Comparison of ENCODE assay signal across 11 cellular contexts in genomic region chr6:8108031-8108660, GRCh38. TPM values are rescaled to one million over a fixed set of nuclear protein-coding genes. Genes with fewer than 3 reads are reported as not detected.
DNase-seq lines count a peak whose midpoint lies in the region; ATAC-seq, FAIRE-seq and TF ChIP-seq lines count a peak whose summit lies in the region.
"Had no signal": no experiment of that assay in that cellular context is flagged by ENCODE, and none has a peak within 500 bp of the region (broad histone marks: within the 10 kb centered on the region; RNA-seq: fewer than 3 reads in every experiment).

No MANE protein-coding gene starts in this region.

- H3K27ac ChIP-seq in H1 (ENCODE audit: low read depth, low read length) (no peak overlapping the region), neuronal stem cell (replicated peaks; ENCODE audit: low read length) (no peak overlapping the region), small intestine (ENCODE audit: low read depth in 1 of 2, low read length in 1 of 2) (no peak overlapping the region)
- H3K27ac ChIP-seq in naive thymus-derived CD4-positive, alpha-beta T cell (ENCODE audit: low read depth, low read length): no peak overlapping the region

- intact Hi-C loops in Calu3 (cut with micrococcal nuclease; ENCODE audit: unreplicated experiment): no loop called here
- intact Hi-C loops in naive thymus-derived CD4-positive, alpha-beta T cell (cut with micrococcal nuclease): no loop called here

- no peaks in the 10 kb centered on the region for H3K9me3 ChIP-seq in H1 (ENCODE audit: insufficient read depth in 2 of 2, low read depth in 1 of 2, low read length in 1 of 2)
- H3K9me3 ChIP-seq in neuronal stem cell (replicated peaks in 1 of 2; ENCODE audit: control insufficient read depth in 2 of 2, insufficient read depth in 1 of 2, low read depth in 1 of 2, low read length in 2 of 2): no peaks in the 10 kb centered on the region
- H3K9me3 ChIP-seq in naive thymus-derived CD4-positive, alpha-beta T cell (ENCODE audit: control insufficient read depth in 2 of 3, low read length in 3 of 3): no peaks in the 10 kb centered on the region
- no peaks in the 10 kb centered on the region for H3K9me3 ChIP-seq in small intestine (ENCODE audit: control insufficient read depth, low read depth)

- no peak overlapping the region for H3K56ac ChIP-seq in H1 (replicated peaks; ENCODE audit: insufficient read length, low read depth, low read length)

- no peak overlapping the region for H2AK5ac ChIP-seq in H1 (ENCODE audit: low read depth, low read length)
- no peak overlapping the region for H2AK5ac ChIP-seq in neuronal stem cell (ENCODE audit: low read depth, low read length)

- no peaks in the 10 kb centered on the region for H3K23me2 ChIP-seq in H1 (ENCODE audit: low read depth, low read length)

- H3K14ac ChIP-seq in H1 (ENCODE audit: insufficient read length) (no peak overlapping the region), neuronal stem cell (ENCODE audit: low read length) (no peak overlapping the region)

- no peak overlapping the region for H2BK5ac ChIP-seq in H1 (ENCODE audit: low read depth, low read length)
- no peak overlapping the region for H2BK5ac ChIP-seq in neuronal stem cell (ENCODE audit: low read length)

- H4K91ac ChIP-seq in H1 (replicated peaks; ENCODE audit: insufficient read length, low read length): no peak overlapping the region
- H4K91ac ChIP-seq in neuronal stem cell (ENCODE audit: low read depth, low read length, poor library complexity): no peak overlapping the region

- H3K4ac ChIP-seq in H1 (replicated peaks; ENCODE audit: insufficient read length, low read depth, low read length): no peak overlapping the region
- no peak overlapping the region for H3K4ac ChIP-seq in neuronal stem cell (ENCODE audit: low read length)

- no peak for ATAC-seq in naive thymus-derived CD4-positive, alpha-beta T cell

- H2AFZ ChIP-seq in H1 (ENCODE audit: low read length): no peak overlapping the region
- H2AFZ ChIP-seq in neuronal stem cell (ENCODE audit: low read length): peak overlapping the region; percentile 46

- no peaks in the 10 kb centered on the region for H3K79me2 ChIP-seq in H1 (ENCODE audit: control insufficient read depth in 1 of 2, insufficient read depth in 2 of 2, low read length in 2 of 2)

- peak overlapping the region; percentile 69 for H3K27ac Mint-ChIP-seq in Calu3 (ENCODE audit: unreplicated experiment)
- no peak overlapping the region for H3K27ac Mint-ChIP-seq in naive thymus-derived CD4-positive, alpha-beta T cell
- H3K27ac Mint-ChIP-seq: activated T-cell treated with anti-CD3 and anti-CD28 coated beads, Interleukin-2, amount 50 U/mL, for 24 hours had no signal

- TF ChIP-seq CTCF in Calu3 (IDR thresholded peaks at IDR 0.05; ENCODE audit: unreplicated experiment): no peak
- no peak for TF ChIP-seq CTCF in H1 (IDR thresholded peaks at IDR 0.05; ENCODE audit: control extremely low read depth in 1 of 3, insufficient read depth in 1 of 3, low read depth in 1 of 3, low read length in 3 of 3)

- no peak for TF ChIP-seq EP300 in H1 (IDR thresholded peaks at IDR 0.05; ENCODE audit: borderline replicate concordance in 1 of 2, low read depth in 2 of 2, low read length in 2 of 2)

- H3K4me1 ChIP-seq in H1 (replicated peaks in 1 of 4; ENCODE audit: control insufficient read depth in 3 of 4, insufficient read depth in 4 of 4, low read length in 3 of 4) (no peaks in the 10 kb centered on the region), neuronal stem cell (ENCODE audit: control insufficient read depth in 2 of 2, insufficient read depth in 1 of 2, low read depth in 1 of 2, low read length in 2 of 2) (peaks cover 0 to 4% of the 10 kb centered on the region in 2 donors), small intestine (ENCODE audit: control insufficient read depth in 2 of 2, insufficient read depth in 1 of 2, low read depth in 1 of 2, low read length in 1 of 2) (no peaks in the 10 kb centered on the region)
- H3K4me1 ChIP-seq in naive thymus-derived CD4-positive, alpha-beta T cell (ENCODE audit: control insufficient read depth in 2 of 2, insufficient read depth in 2 of 2, low read length in 2 of 2): no peaks in the 10 kb centered on the region

- H3K79me1 ChIP-seq in H1 (ENCODE audit: low read depth, low read length): no peaks in the 10 kb centered on the region
- no peaks in the 10 kb centered on the region for H3K79me1 ChIP-seq in neuronal stem cell (ENCODE audit: low read depth, low read length)

- no peak overlapping the region for H2BK20ac ChIP-seq in H1 (ENCODE audit: low read length)

- peaks cover 2% of the 10 kb centered on the region for H3K9me3 Mint-ChIP-seq in Calu3 (ENCODE audit: low read depth, unreplicated experiment)
- H3K9me3 Mint-ChIP-seq in naive thymus-derived CD4-positive, alpha-beta T cell: peaks cover 0 to 4% (median 0%) of the 10 kb centered on the region in 11 donors
- H3K9me3 Mint-ChIP-seq: activated T-cell treated with anti-CD3 and anti-CD28 coated beads, Interleukin-2, amount 50 U/mL, for 24 hours had no signal

- DNase-seq in Calu3 (peak; percentile 29), H1 (ENCODE audit: low read depth in 1 of 2, low spot score in 2 of 2) (no peak), neuronal stem cell (ENCODE audit: low spot score) (no peak), small intestine (no peak), KG1 (lab: John Stamatoyannopoulos, UW) (no peak)
- no peak for DNase-seq in stimulated activated CD4-positive, alpha-beta T cell treated with anti-CD3 and anti-CD28 coated beads, Interleukin-1b, Interleukin-23, amount 100 ng/mL, for 48 hours
- DNase-seq in naive thymus-derived CD4-positive, alpha-beta T cell: no peak
- DNase-seq: activated T-cell treated with anti-CD3 and anti-CD28 coated beads, Interleukin-2, amount 50 U/mL, for 24 hours; NCI-H2081 had no signal

- no peak overlapping the region for H4K8ac ChIP-seq in H1 (ENCODE audit: extremely low read depth, insufficient read depth, low read length)
- H4K8ac ChIP-seq in neuronal stem cell (ENCODE audit: low read depth, low read length): no peak overlapping the region

- no peaks in the 10 kb centered on the region for H4K20me1 ChIP-seq in H1 (replicated peaks in 1 of 2; ENCODE audit: control insufficient read depth in 1 of 2, insufficient read depth in 2 of 2, low read length in 2 of 2)

- H3K18ac ChIP-seq in H1 (ENCODE audit: extremely low read depth, low read length) (no peak overlapping the region), neuronal stem cell (ENCODE audit: low read length) (no peak overlapping the region)

- H3K4me1 Mint-ChIP-seq in Calu3 (ENCODE audit: low read depth, unreplicated experiment): peaks cover 18% of the 10 kb centered on the region
- H3K4me1 Mint-ChIP-seq in naive thymus-derived CD4-positive, alpha-beta T cell: peaks cover 0 to 1% (median 0%) of the 10 kb centered on the region in 7 donors

- no peak for TF ChIP-seq RAD21 in H1 (IDR thresholded peaks at IDR 0.05 in 1 of 2, conservative IDR thresholded peaks at IDR 0.05 in 1 of 2; ENCODE audit: low read depth in 2 of 2, low read length in 2 of 2)

- H2BK120ac ChIP-seq in H1 (replicated peaks; ENCODE audit: low read depth, low read length): no peak overlapping the region
- no peak overlapping the region for H2BK120ac ChIP-seq in neuronal stem cell (ENCODE audit: low read depth, low read length)

- POLR2A ChIA-PET in H1 (lab: Charles Lee; ENCODE audit: partially characterized antibody): no interaction called here
- POLR2A ChIA-PET in naive thymus-derived CD4-positive, alpha-beta T cell (lab: Charles Lee): no interaction called here

- H3K36me3 Mint-ChIP-seq in Calu3 (ENCODE audit: insufficient read depth, unreplicated experiment): peaks cover 17% of the 10 kb centered on the region
- H3K36me3 Mint-ChIP-seq in naive thymus-derived CD4-positive, alpha-beta T cell: peaks cover 0 to 8% (median 0%) of the 10 kb centered on the region in 5 donors

- H4K5ac ChIP-seq in H1 (ENCODE audit: insufficient read length, low read depth, low read length): no peak overlapping the region

- H3K9ac ChIP-seq in H1 (replicated peaks in 1 of 4; ENCODE audit: extremely low read depth in 1 of 4, low read depth in 3 of 4, low read length in 3 of 4) (no peak overlapping the region), neuronal stem cell (ENCODE audit: low read depth, low read length, poor library complexity) (no peak overlapping the region)

- no TSS peak for BruUV-seq in Calu3 (replicated peaks; lab: Mats Ljungman, UMichigan)

- H3K4me2 ChIP-seq in H1 (ENCODE audit: insufficient read depth in 1 of 2, low read depth in 2 of 2, low read length in 2 of 2) (no peak overlapping the region), neuronal stem cell (ENCODE audit: insufficient read depth, low read length, poor library complexity, severe bottlenecking) (no peak overlapping the region)

- H3K36me3 ChIP-seq in H1 (ENCODE audit: control insufficient read depth in 2 of 4, insufficient read depth in 4 of 4, low read length in 3 of 4) (no peaks in the 10 kb centered on the region), neuronal stem cell (replicated peaks in 1 of 2; ENCODE audit: control insufficient read depth in 2 of 2, insufficient read depth in 2 of 2, low read length in 2 of 2) (no peaks in the 10 kb centered on the region), small intestine (ENCODE audit: control insufficient read depth in 2 of 2, insufficient read depth in 2 of 2, low read length in 2 of 2) (no peaks in the 10 kb centered on the region)
- no peaks in the 10 kb centered on the region for H3K36me3 ChIP-seq in naive thymus-derived CD4-positive, alpha-beta T cell (ENCODE audit: control insufficient read depth in 2 of 3, insufficient read depth in 3 of 3, low read length in 3 of 3)

- WGBS in H1 (ENCODE audit: extremely low coverage in 1 of 2, insufficient coverage in 1 of 2, insufficient read length in 1 of 2, insufficient replicate concordance in 2 of 2, low coverage in 1 of 2, low lambda C conversion rate in 2 of 2, missing lambda C conversion rate in 1 of 2), 2 experiments: 88% methylated on average over 4 of the region's 4 CpGs; no CpG with 5 or more reads in 1 of the 2 experiments
- WGBS in neuronal stem cell (ENCODE audit: extremely low coverage in 2 of 2, insufficient read length in 2 of 2, insufficient replicate concordance in 1 of 2), 2 donors: no CpG with 5 or more reads among the region's 4 CpGs
- 64 to 72% (median 68%) methylated on average over 4 of the region's 4 CpGs for whole genome bisulfite sequencing in small intestine, 3 donors

- CTCF ChIA-PET in Calu3 (lab: Charles Lee) (interaction anchor here (0.6 kb wide), 1 partner anchor 172 kb away, joined by 3 read pairs; no protein-coding TSS in a partner anchor), H1 (lab: Charles Lee; ENCODE audit: partially characterized antibody) (no interaction called here)
- CTCF ChIA-PET in naive thymus-derived CD4-positive, alpha-beta T cell (lab: Charles Lee): no interaction called here

- H3K4me3 Mint-ChIP-seq in Calu3 (ENCODE audit: low read depth, unreplicated experiment): peak overlapping the region; percentile 33
- H3K4me3 Mint-ChIP-seq in naive thymus-derived CD4-positive, alpha-beta T cell: no peak overlapping the region
- H3K4me3 Mint-ChIP-seq: activated T-cell treated with anti-CD3 and anti-CD28 coated beads, Interleukin-2, amount 50 U/mL, for 24 hours had no signal

- H3K4me3 ChIP-seq in H1 (ENCODE audit: extremely low read depth in 1 of 4, insufficient read depth in 2 of 4, low read depth in 3 of 4, low read length in 4 of 4): no peak overlapping the region
- no peak overlapping the region for H3K4me3 ChIP-seq in neuronal stem cell (ENCODE audit: low read length in 2 of 2)
- no peak overlapping the region for H3K4me3 ChIP-seq in naive thymus-derived CD4-positive, alpha-beta T cell (ENCODE audit: low read length)
- H3K4me3 ChIP-seq in small intestine (ENCODE audit: low read depth in 1 of 2, low read length in 2 of 2): no peak overlapping the region

- H2BK12ac ChIP-seq in H1 (ENCODE audit: low read depth, low read length) (no peak overlapping the region), neuronal stem cell (ENCODE audit: low read length) (no peak overlapping the region)

- H2BK15ac ChIP-seq in H1 (ENCODE audit: low read length) (0 out of 2 replicates have a peak overlapping the region, but pooled peaks have one; percentile 11), neuronal stem cell (ENCODE audit: low read length) (no peak overlapping the region)

- FAIRE-seq in H1 (lab: Jason Lieb, UNC) (no peak), small intestine (lab: Jason Lieb, UNC) (no peak)
- FAIRE-seq: endometrium had no signal

- H3K27me3 ChIP-seq in H1 (replicated peaks in 1 of 4; ENCODE audit: control insufficient read depth in 3 of 4, extremely low read depth in 1 of 4, insufficient read depth in 3 of 4, low read length in 3 of 4) (no peaks in the 10 kb centered on the region), neuronal stem cell (ENCODE audit: control insufficient read depth in 3 of 3, insufficient read depth in 3 of 3, low read depth in 1 of 3, low read length in 3 of 3) (peaks cover 0 to 11% (median 0%) of the 10 kb centered on the region in 3 experiments), small intestine (ENCODE audit: control insufficient read depth in 2 of 2, insufficient read depth in 2 of 2, low read length in 2 of 2) (peaks cover 0 to 4% of the 10 kb centered on the region in 2 donors)
- no peaks in the 10 kb centered on the region for H3K27me3 ChIP-seq in naive thymus-derived CD4-positive, alpha-beta T cell (ENCODE audit: control insufficient read depth in 2 of 2, insufficient read depth in 2 of 2, low read length in 2 of 2)

- TF ChIP-seq POLR2A in H1 (IDR thresholded peaks at IDR 0.05; ENCODE audit: control extremely low read depth in 1 of 2, low read depth in 2 of 2, low read length in 2 of 2): no peak

- H3K23ac ChIP-seq in H1 (ENCODE audit: insufficient read length) (no peak overlapping the region), neuronal stem cell (ENCODE audit: low read depth, low read length, poor library complexity) (no peak overlapping the region)

- no peaks in the 10 kb centered on the region for H3K27me3 Mint-ChIP-seq in Calu3 (ENCODE audit: unreplicated experiment)
- H3K27me3 Mint-ChIP-seq in naive thymus-derived CD4-positive, alpha-beta T cell: peaks cover 28 to 42% (median 39%) of the 10 kb centered on the region in 5 donors

RNA-seq across cellular contexts. Expression of gene EEF1E1, which starts 5.8 kb away (rescaled TPM):
- 38.8 and 41.5 TPM in 2 replicates for total RNA-seq in Calu3 (2022)
- polyA plus RNA-seq in PFSK-1 (2012; ENCODE audit: insufficient read length, low read depth): 50.9 TPM
- total RNA-seq in H1 (2021; fragmentation: NEBNext Ultra II Directional; extraction: Animal tissue kit (Norgen Biotek cat#: 25700)): 96.8 and 97.2 TPM in 2 replicates
- polyA plus RNA-seq in H1 (2011; rRNA removed): 62.0 and 112 TPM in 2 replicates
- polyA plus RNA-seq in H1 (2011; cell fraction: cytosol; rRNA removed): 140 TPM
- 21.3 TPM for polyA plus RNA-seq in H1 (2011; cell fraction: nucleus; rRNA removed)
- 92.0 to 187 TPM (median 113 TPM) in 4 replicates for polyA plus RNA-seq in H1 (2012, experiment 1 of 2)
- polyA plus RNA-seq in H1 (2012, experiment 2 of 2): 86.1 TPM
- 84.9 TPM for polyA plus RNA-seq in H1 (2013, experiment 1 of 2)
- polyA plus RNA-seq in H1 (2013, experiment 2 of 2): 79.1 TPM
- polyA minus RNA-seq in H1 (2011; rRNA and poly(A)+ RNA removed): 32.3 and 49.4 TPM in 2 replicates
- polyA minus RNA-seq in H1 (2011; cell fraction: cytosol; rRNA and poly(A)+ RNA removed): 41.2 TPM
- 47.4 TPM for polyA minus RNA-seq in H1 (2011; cell fraction: nucleus; rRNA and poly(A)+ RNA removed)
- polyA plus RNA-seq in neuronal stem cell (2013, experiment 1 of 2): 64.2 TPM
- 65.0 TPM for polyA plus RNA-seq in neuronal stem cell (2013, experiment 2 of 2)
- 10 to 100 TPM; 10.2 to 41.0 (median 21.0) TPM for total RNA-seq in naive thymus-derived CD4-positive, alpha-beta T cell
- polyA plus RNA-seq in naive thymus-derived CD4-positive, alpha-beta T cell: 10 to 100 TPM; 41.0 to 74.2 TPM
- 10 to 100 TPM; 14.3 to 36.3 (median 16.8) TPM for polyA plus RNA-seq in small intestine

RNA-seq across cellular contexts. Expression of gene BLOC1S5, which starts 44.0 kb away (rescaled TPM):
- 8.0 and 10.5 TPM in 2 replicates for total RNA-seq in Calu3 (2022)
- 10.8 TPM for polyA plus RNA-seq in PFSK-1 (2012; ENCODE audit: insufficient read length, low read depth)
- 15.4 and 17.2 TPM in 2 replicates for total RNA-seq in H1 (2021; fragmentation: NEBNext Ultra II Directional; extraction: Animal tissue kit (Norgen Biotek cat#: 25700))
- polyA plus RNA-seq in H1 (2011; rRNA removed) (1.9 and 3.4 TPM in 2 replicates), small intestine (10 to 100 TPM in 1 of 3 donors, 1 to 10 TPM in 2; 3.2 to 11.9 (median 5.1) TPM)
- polyA plus RNA-seq in H1 (2011; cell fraction: cytosol; rRNA removed): 4.8 TPM
- polyA plus RNA-seq in H1 (2011; cell fraction: nucleus; rRNA removed): 2.1 TPM
- 7.6 to 12.5 TPM (median 8.9 TPM) in 4 replicates for polyA plus RNA-seq in H1 (2012, experiment 1 of 2)
- polyA plus RNA-seq in H1 (2012, experiment 2 of 2): 2.6 TPM
- 8.2 TPM for polyA plus RNA-seq in H1 (2013, experiment 1 of 2)
- polyA plus RNA-seq in H1 (2013, experiment 2 of 2): 8.9 TPM
- 6.1 and 9.5 TPM in 2 replicates for polyA minus RNA-seq in H1 (2011; rRNA and poly(A)+ RNA removed)
- polyA minus RNA-seq in H1 (2011; cell fraction: cytosol; rRNA and poly(A)+ RNA removed): 10.2 TPM
- 7.6 TPM for polyA minus RNA-seq in H1 (2011; cell fraction: nucleus; rRNA and poly(A)+ RNA removed)
- 19.0 TPM for polyA plus RNA-seq in neuronal stem cell (2013, experiment 1 of 2)
- polyA plus RNA-seq in neuronal stem cell (2013, experiment 2 of 2): 17.6 TPM
- total RNA-seq in naive thymus-derived CD4-positive, alpha-beta T cell: 10 to 100 TPM in 4 of 5 experiments, 1 to 10 TPM in 1; 9.6 to 26.2 (median 22.6) TPM
- polyA plus RNA-seq in naive thymus-derived CD4-positive, alpha-beta T cell: 10 to 100 TPM; 31.4 to 39.2 TPM
